In the genomic region with DNA sequence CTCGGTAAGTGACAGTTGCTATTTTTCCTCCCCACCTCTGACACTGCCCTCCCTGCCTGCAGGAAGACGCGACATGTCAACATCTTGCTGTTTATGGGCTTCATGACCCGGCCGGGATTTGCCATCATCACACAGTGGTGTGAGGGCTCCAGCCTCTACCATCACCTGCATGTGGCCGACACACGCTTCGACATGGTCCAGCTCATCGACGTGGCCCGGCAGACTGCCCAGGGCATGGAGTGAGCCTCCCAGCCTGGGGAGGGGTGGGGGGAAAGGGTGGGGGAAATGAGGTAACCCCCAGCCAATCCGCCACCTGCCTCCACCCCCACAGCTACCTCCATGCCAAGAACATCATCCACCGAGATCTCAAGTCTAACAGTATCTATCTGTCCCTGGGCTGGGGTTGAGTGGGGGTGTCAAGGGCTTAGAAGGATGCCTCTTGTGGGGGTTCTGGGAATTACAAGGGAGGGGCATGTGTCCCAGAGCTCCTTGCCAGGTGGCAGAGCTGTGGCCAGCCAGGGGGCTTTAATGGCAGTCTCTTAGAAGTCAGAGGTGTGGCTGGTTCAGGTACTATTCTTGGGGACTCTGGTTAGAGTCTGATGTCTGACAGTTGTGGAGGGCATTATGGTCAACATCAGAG, we compare ENCODE assay signal across 9 cellular contexts. TPM values are rescaled to one million over a fixed set of nuclear protein-coding genes. Genes with fewer than 3 reads are reported as not detected.
DNase-seq lines count a peak whose midpoint lies in the region; ATAC-seq and TF ChIP-seq lines count a peak whose summit lies in the region.
"Had no signal": no experiment of that assay in that cellular context is flagged by ENCODE, and none has a peak within 500 bp of the region (broad histone marks: within the 10 kb centered on the region; RNA-seq: fewer than 3 reads in every experiment).

No MANE protein-coding gene starts in this region.

- DNase-seq in NCI-H1092 (lab: John Stamatoyannopoulos, UW) (peak; percentile 2), NCI-H1092 treated with DMSO at 0.1 percent for 48 hours (lab: John Stamatoyannopoulos, UW) (no peak), dermis blood vessel endothelial cell (peak; percentile 47), smooth muscle cell (lab: John Stamatoyannopoulos, UW; ENCODE audit: unreplicated experiment) (no peak), hepatic stellate cell (ENCODE audit: low spot score) (no peak)

- H3K27me3 ChIP-seq in OCI-LY1 (ENCODE audit: insufficient read depth, low read length) (no peaks in the 10 kb centered on the region), smooth muscle cell (ENCODE audit: low read depth) (no peaks in the 10 kb centered on the region)
- H3K27me3 ChIP-seq: BLaER1 had no signal

- WGBS in smooth muscle cell (ENCODE audit: low lambda C conversion rate): 94% methylated on average over 13 of the region's 13 CpGs

- H3K9me3 ChIP-seq in OCI-LY1 (ENCODE audit: low read length): no peaks in the 10 kb centered on the region
- H3K9me3 ChIP-seq in smooth muscle cell (replicated peaks; ENCODE audit: low read depth): no peaks in the 10 kb centered on the region

- ATAC-seq in GM18517 (IDR thresholded peaks at IDR 0.05; ENCODE audit: unreplicated experiment): no peak
- ATAC-seq in GM19452 (IDR thresholded peaks at IDR 0.05; ENCODE audit: unreplicated experiment): no peak

- no peaks in the 10 kb centered on the region for H3K79me2 ChIP-seq in OCI-LY1 (ENCODE audit: insufficient read depth, low read length)
- no peaks in the 10 kb centered on the region for H3K79me2 ChIP-seq in smooth muscle cell (ENCODE audit: low read depth)

- H3K4me2 ChIP-seq in OCI-LY1 (ENCODE audit: low read length) (no peak overlapping the region), smooth muscle cell (no peak overlapping the region)
- H3K4me2 ChIP-seq: BLaER1 had no signal

- TF ChIP-seq CTCF in OCI-LY1 (IDR thresholded peaks at IDR 0.05; ENCODE audit: low read length) (peak; percentile 18; the same call in 1 of the 2 replicates), smooth muscle cell (IDR thresholded peaks at IDR 0.05; ENCODE audit: borderline replicate concordance, insufficient read depth, poor library complexity, severe bottlenecking) (peak; percentile 31)

- H3K27ac ChIP-seq in OCI-LY1 (ENCODE audit: low read depth, low read length, poor library complexity, severe bottlenecking): no peak overlapping the region
- H3K27ac ChIP-seq in smooth muscle cell (ENCODE audit: low read depth): no peak overlapping the region
- H3K27ac ChIP-seq: BLaER1 had no signal

- no peaks in the 10 kb centered on the region for H4K20me1 ChIP-seq in OCI-LY1 (ENCODE audit: insufficient read depth, low read length)
- H4K20me1 ChIP-seq in smooth muscle cell (ENCODE audit: low read depth): no peaks in the 10 kb centered on the region

- H3K9ac ChIP-seq in OCI-LY1 (ENCODE audit: low read length) (no peak overlapping the region), smooth muscle cell (ENCODE audit: low read depth) (no peak overlapping the region)
- H3K9ac ChIP-seq: BLaER1 had no signal

- H3K36me3 ChIP-seq in OCI-LY1 (ENCODE audit: insufficient read depth, low read length) (peaks cover 61% of the 10 kb centered on the region), smooth muscle cell (ENCODE audit: low read depth) (no peaks in the 10 kb centered on the region)

- no peaks in the 10 kb centered on the region for H3K9me2 ChIP-seq in OCI-LY1 (ENCODE audit: low read depth, low read length)

- H3K4me1 ChIP-seq in OCI-LY1 (ENCODE audit: insufficient read depth, low read length, severe bottlenecking): no peaks in the 10 kb centered on the region
- H3K4me1 ChIP-seq in smooth muscle cell (ENCODE audit: low read depth): no peaks in the 10 kb centered on the region

- H2AFZ ChIP-seq in OCI-LY1 (ENCODE audit: low read length): no peak overlapping the region
- H2AFZ ChIP-seq in smooth muscle cell (ENCODE audit: low read depth): no peak overlapping the region

- H3K4me3 ChIP-seq in OCI-LY1 (ENCODE audit: low read depth, low read length, poor library complexity, severe bottlenecking) (no peak overlapping the region), smooth muscle cell (no peak overlapping the region)
- H3K4me3 ChIP-seq: BLaER1 had no signal

- no peaks in the 10 kb centered on the region for H3F3A ChIP-seq in OCI-LY1 (ENCODE audit: insufficient read depth, low read length)
- no peaks in the 10 kb centered on the region for H3F3A ChIP-seq in smooth muscle cell (ENCODE audit: low read depth)

RNA-seq across cellular contexts. Expression of gene ARAF, which starts 7.8 kb away (rescaled TPM):
- total RNA-seq in dermis blood vessel endothelial cell: 10.4 and 17.7 TPM in 2 replicates
- 29.5 and 33.1 TPM in 2 replicates for total RNA-seq in smooth muscle cell
- 63.1 and 72.8 TPM in 2 replicates for polyA plus RNA-seq in smooth muscle cell

RNA-seq across cellular contexts. Expression of gene TIMP1, which starts 13.5 kb away (rescaled TPM):
- total RNA-seq in dermis blood vessel endothelial cell (66.4 and 102 TPM in 2 replicates), smooth muscle cell (3,396 and 3,796 TPM in 2 replicates)
- 14,304 and 15,830 TPM in 2 replicates for polyA plus RNA-seq in smooth muscle cell

RNA-seq across cellular contexts. Expression of gene SYN1, which starts 50.9 kb away (rescaled TPM):
- 0.05 TPM in 1 of 2 replicates, not detected in the other for total RNA-seq in dermis blood vessel endothelial cell
- total RNA-seq in smooth muscle cell: 0.22 and 5.1 TPM in 2 replicates
- polyA plus RNA-seq in smooth muscle cell: 9.1 and 13.3 TPM in 2 replicates

Comparison
In these comparisons a context has a peak if more than half of its experiments do, and no peak if none do; other contexts are left out.
1. DNase-seq: peak in NCI-H1092 (single experiment) and dermis blood vessel endothelial cell (single experiment); none in NCI-H1092 treated with DMSO at 0.1 percent for 48 hours (single experiment), smooth muscle cell (single experiment) and hepatic stellate cell (single experiment).
2. RNA of gene TIMP1, which starts 13.5 kb away (total RNA-seq): 3,396 to 3,796 TPM in smooth muscle cell; 66.4 to 102 TPM in dermis blood vessel endothelial cell; every median in the first group is over 10 times any median in the second.